Comparison of ENCODE assay signal across 8 cellular contexts in the genomic region with DNA sequence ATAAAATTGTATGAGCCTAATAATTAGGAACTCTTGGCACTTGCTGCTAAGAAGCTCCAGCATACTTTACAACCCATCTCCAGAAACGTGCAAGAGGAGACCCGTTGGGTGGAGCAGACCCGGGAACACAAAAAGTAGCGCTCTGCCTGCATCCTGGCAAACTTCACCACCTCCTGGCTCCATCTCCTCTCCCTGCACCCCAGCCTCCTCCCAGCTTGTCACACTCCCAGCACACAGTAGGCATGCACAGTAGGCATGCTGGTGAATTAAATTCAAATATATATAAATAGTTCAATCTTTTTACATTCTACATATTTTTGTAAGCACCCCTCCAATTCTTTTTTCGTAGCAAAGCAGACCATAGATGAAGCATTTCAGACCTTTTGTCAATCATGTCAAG. TPM values are rescaled to one million over a fixed set of nuclear protein-coding genes. Genes with fewer than 3 reads are reported as not detected.
DNase-seq lines count a peak whose midpoint lies in the region; ATAC-seq and TF ChIP-seq lines count a peak whose summit lies in the region.

No MANE protein-coding gene starts in this region.

- no peaks in the 10 kb centered on the region for H3K27me3 ChIP-seq in Loucy (ENCODE audit: insufficient read depth, low read length, poor library complexity, severe bottlenecking)
- no peaks in the 10 kb centered on the region for H3K27me3 ChIP-seq in neuron (ENCODE audit: insufficient read depth, low read length)
- H3K27me3 ChIP-seq in adrenal gland, result no peaks in the 10 kb centered on the region

- peak overlapping the region; percentile 95 for H2AFZ ChIP-seq in Loucy (ENCODE audit: low read length)
- no peak overlapping the region for H2AFZ ChIP-seq in neuron (ENCODE audit: low read depth, low read length)

- no peaks in the 10 kb centered on the region for H3K79me2 ChIP-seq in Loucy (ENCODE audit: insufficient read depth, low read length)

- no peaks in the 10 kb centered on the region for H3F3A ChIP-seq in Loucy (ENCODE audit: low read depth)

- H3K4me2 ChIP-seq in Loucy (ENCODE audit: low read depth, low read length, poor library complexity, severe bottlenecking), result peak overlapping the region; percentile 79

- H3K27ac Mint-ChIP-seq in effector memory CD8-positive, alpha-beta T cell, result peak overlapping the region in 1 of 2 donors; percentile 29

- H4K20me1 ChIP-seq in Loucy (ENCODE audit: insufficient read depth, low read length, poor library complexity, severe bottlenecking), result no peaks in the 10 kb centered on the region

- H3K9me2 ChIP-seq in Loucy (replicated peaks; ENCODE audit: low read depth, low read length), result no peaks in the 10 kb centered on the region

- peak overlapping the region; percentile 79 to 81 for H3K4me3 Mint-ChIP-seq in effector memory CD8-positive, alpha-beta T cell

- H3K9me3 Mint-ChIP-seq in effector memory CD8-positive, alpha-beta T cell, result no peaks in the 10 kb centered on the region

- peaks cover 4% of the 10 kb centered on the region for H3K4me1 ChIP-seq in Loucy (ENCODE audit: insufficient read depth, low read length, poor library complexity, severe bottlenecking)
- H3K4me1 ChIP-seq in neuron (ENCODE audit: insufficient read depth, low read length), result peaks cover 4% of the 10 kb centered on the region
- H3K4me1 ChIP-seq in adrenal gland (replicated peaks in 1 of 2), result peaks cover 5 to 19% of the 10 kb centered on the region in 2 donors

- peaks cover 6 to 10% of the 10 kb centered on the region in 2 donors for H3K4me1 Mint-ChIP-seq in effector memory CD8-positive, alpha-beta T cell (ENCODE audit: low read depth in 2 of 2)

- H3K27ac ChIP-seq in C4-2B, result peak overlapping the region; percentile 97
- H3K27ac ChIP-seq in adrenal gland, result peak overlapping the region in 2 of 5 donors; percentile 71 to 81

- no peaks in the 10 kb centered on the region for H3K36me3 ChIP-seq in Loucy (ENCODE audit: insufficient read depth, low read length)
- H3K36me3 ChIP-seq in neuron (ENCODE audit: insufficient read depth, low read length), result no peaks in the 10 kb centered on the region
- no peaks in the 10 kb centered on the region for H3K36me3 ChIP-seq in adrenal gland (replicated peaks in 1 of 2)

- intact Hi-C loops in adrenal gland (cut with DNase I), result no loop called here

- TF ChIP-seq POLR2A in adrenal gland (IDR thresholded peaks at IDR 0.05), result no peak

- H3K4me3 ChIP-seq in Loucy (ENCODE audit: low read length, poor library complexity, severe bottlenecking) (peak overlapping the region; percentile 90), neuron (ENCODE audit: low read length) (peak overlapping the region; percentile 73), adrenal gland (peak overlapping the region in 2 of 4 donors; percentile 11 to 89)

- peaks cover 5% of the 10 kb centered on the region for H3K36me3 Mint-ChIP-seq in effector memory CD8-positive, alpha-beta T cell (ENCODE audit: insufficient read depth)

- no peaks in the 10 kb centered on the region for H3K9me3 ChIP-seq in Loucy (ENCODE audit: insufficient read depth, low read depth, low read length)
- H3K9me3 ChIP-seq in neuron (ENCODE audit: low read length), result no peaks in the 10 kb centered on the region
- H3K9me3 ChIP-seq in adrenal gland (replicated peaks in 1 of 3), result no peaks in the 10 kb centered on the region

- 33 to 41% (median 36%) methylated on average over 5 of the region's 5 CpGs for WGBS in adrenal gland, 4 donors

- TF ChIP-seq CTCF in C4-2B (conservative IDR thresholded peaks at IDR 0.05) (no peak), Loucy (conservative IDR thresholded peaks at IDR 0.05; ENCODE audit: low read length) (no peak), adrenal gland (IDR thresholded peaks at IDR 0.05) (no peak)

- H3K9ac ChIP-seq in Loucy (ENCODE audit: low read depth, low read length, poor library complexity, severe bottlenecking), result no peak overlapping the region

- H3K27me3 Mint-ChIP-seq in effector memory CD8-positive, alpha-beta T cell, result peaks cover 23 to 25% of the 10 kb centered on the region in 2 donors

- ATAC-seq in effector memory CD8-positive, alpha-beta T cell (replicated peaks), result no peak

- no peak for DNase-seq in effector memory CD8-positive, alpha-beta T cell
- DNase-seq in hippocampal formation (lab: John Stamatoyannopoulos, UW) (no peak), NCI-H82 (lab: John Stamatoyannopoulos, UW) (no peak), adrenal gland (no peak), NCI-H1694 treated with DMSO at 0.1 percent for 48 hours (lab: John Stamatoyannopoulos, UW) (no peak)

RNA-seq across cellular contexts. Expression of gene VSIG10, which starts 1.2 kb away (rescaled TPM):
- 10 to 100 TPM; 33.1 to 87.6 (median 68.1) TPM for total RNA-seq in adrenal gland
- 10 to 100 TPM; 28.6 to 46.3 (median 31.8) TPM for polyA plus RNA-seq in adrenal gland

RNA-seq across cellular contexts. Expression of gene PEBP1, which starts 33.3 kb away (rescaled TPM):
- 1,000 to 10,000 TPM; 1,179 to 3,690 (median 2,679) TPM for total RNA-seq in adrenal gland
- polyA plus RNA-seq in adrenal gland, result 1,000 to 10,000 TPM; 1,847 to 2,719 (median 2,102) TPM

RNA-seq across cellular contexts. Expression of gene WSB2, which starts 41.6 kb away (rescaled TPM):
- 100 to 1,000 TPM in 6 of 8 donors, 10 to 100 TPM in 2; 95.2 to 201 (median 111) TPM for total RNA-seq in adrenal gland
- polyA plus RNA-seq in adrenal gland, result 100 to 1,000 TPM in 1 of 3 donors, 10 to 100 TPM in 2; 50.0 to 162 (median 60.8) TPM
